In the genomic region with DNA sequence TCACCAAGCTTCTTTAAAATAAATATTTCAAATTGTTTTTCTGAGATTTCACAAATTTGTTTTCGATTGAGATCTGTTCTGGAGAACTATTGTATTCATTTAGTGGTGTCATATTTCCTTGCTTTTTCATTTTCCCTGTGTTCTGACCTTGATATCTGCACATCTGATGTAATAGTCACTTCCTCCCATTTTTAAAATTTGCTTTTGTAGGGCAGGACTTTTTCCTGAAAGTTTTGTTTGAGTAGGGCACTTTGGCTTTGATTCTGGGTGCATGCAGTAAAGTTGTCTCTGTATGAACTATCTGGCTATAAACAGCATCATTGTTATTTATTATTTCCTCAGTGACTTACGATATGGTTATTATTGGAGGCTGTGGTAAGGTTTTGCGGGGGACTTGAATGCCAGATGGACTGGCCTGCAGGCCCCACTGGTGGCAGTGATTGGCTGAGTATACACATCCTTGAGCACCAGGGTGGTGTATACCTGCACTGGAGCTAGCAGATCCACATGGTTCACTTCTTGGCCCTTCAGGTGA, we compare ENCODE assay signal across 26 cellular contexts.
"Had no signal": no experiment of that assay in that cellular context is flagged by ENCODE, and none has a peak within 500 bp of the region (broad histone marks: within the 10 kb centered on the region; RNA-seq: fewer than 3 reads in every experiment).

No MANE protein-coding gene starts in this region.

- H3K4me2 ChIP-seq: hepatocyte had no signal

- ATAC-seq: left lobe of liver; naive thymus-derived CD4-positive, alpha-beta T cell; stimulated activated naive CD8-positive, alpha-beta T cell treated with anti-CD3 and anti-CD28 coated beads, Interleukin-15, amount 100 ng/mL, for 72 hours; upper lobe of right lung had no signal

- H3K27me3 ChIP-seq: esophagus muscularis mucosa, heart left ventricle, hepatocyte, ovary, right lobe of liver, suprapubic skin, transverse colon, upper lobe of right lung, uterus had no signal

- DNase-seq: cortex of kidney; effector CD8-positive, alpha-beta T cell; endodermal cell; heart left ventricle; kidney; mammary epithelial cell; mesendoderm; midbrain; naive thymus-derived CD4-positive, alpha-beta T cell; occipital lobe; ovary; right lobe of liver; small intestine; stimulated activated CD4-positive, alpha-beta T cell treated with anti-CD3 and anti-CD28 coated beads, Interleukin-12 subunit alpha, Interleukin-12 subunit beta, amount 100 ng/mL, for 4 hours; stimulated activated CD4-positive, alpha-beta T cell treated with anti-CD3 and anti-CD28 coated beads, Interleukin-1b, Interleukin-23, amount 100 ng/mL, for 48 hours; stimulated activated CD4-positive, alpha-beta T cell treated with anti-CD3 and anti-CD28 coated beads, Interleukin-4, amount 100 ng/mL, for 1 hour; stimulated activated CD8-positive, alpha-beta memory T cell treated with anti-CD3 and anti-CD28 coated beads, Interleukin-4, amount 100 ng/mL, for 48 hours; stimulated activated naive CD4-positive, alpha-beta T cell; stimulated activated naive CD8-positive, alpha-beta T cell treated with anti-CD3 and anti-CD28 coated beads, Interleukin-15, amount 100 ng/mL, for 72 hours; transverse colon; upper lobe of right lung; uterus had no signal

- H3K79me2 ChIP-seq: hepatocyte had no signal

- H3K4me1 ChIP-seq: esophagus muscularis mucosa, right lobe of liver, suprapubic skin, transverse colon, upper lobe of right lung, uterus had no signal

- H3K27ac ChIP-seq: esophagus muscularis mucosa, heart left ventricle, hepatocyte, ovary, right lobe of liver, suprapubic skin, transverse colon, upper lobe of right lung, uterus had no signal

- H3K36me3 ChIP-seq: esophagus muscularis mucosa, heart left ventricle, ovary, right lobe of liver, suprapubic skin, transverse colon, upper lobe of right lung, uterus had no signal

- H2AFZ ChIP-seq: hepatocyte had no signal

- H3K9me3 ChIP-seq: ovary, suprapubic skin, upper lobe of right lung, uterus had no signal

- H3K4me3 ChIP-seq: esophagus muscularis mucosa, heart left ventricle, hepatocyte, ovary, right lobe of liver, suprapubic skin, transverse colon, upper lobe of right lung, uterus had no signal
